8 cellular contexts compared by ENCODE assay signal in genomic region chr13:92621985-92622384, GRCh38.
"Had no signal": no experiment of that assay in that cellular context is flagged by ENCODE, and none has a peak within 500 bp of the region (broad histone marks: within the 10 kb centered on the region; RNA-seq: fewer than 3 reads in every experiment).

No MANE protein-coding gene starts in this region.

- FAIRE-seq: G401.6, GM12878, GM12891, GM12892, GM18507, GM19239 had no signal

- ATAC-seq: GM12878 had no signal

- DNase-seq: GDM1, GF-D8 had no signal

- H3K4me3 ChIP-seq: GM12878 had no signal
